2 cellular contexts compared by ENCODE assay signal in the genomic region with DNA sequence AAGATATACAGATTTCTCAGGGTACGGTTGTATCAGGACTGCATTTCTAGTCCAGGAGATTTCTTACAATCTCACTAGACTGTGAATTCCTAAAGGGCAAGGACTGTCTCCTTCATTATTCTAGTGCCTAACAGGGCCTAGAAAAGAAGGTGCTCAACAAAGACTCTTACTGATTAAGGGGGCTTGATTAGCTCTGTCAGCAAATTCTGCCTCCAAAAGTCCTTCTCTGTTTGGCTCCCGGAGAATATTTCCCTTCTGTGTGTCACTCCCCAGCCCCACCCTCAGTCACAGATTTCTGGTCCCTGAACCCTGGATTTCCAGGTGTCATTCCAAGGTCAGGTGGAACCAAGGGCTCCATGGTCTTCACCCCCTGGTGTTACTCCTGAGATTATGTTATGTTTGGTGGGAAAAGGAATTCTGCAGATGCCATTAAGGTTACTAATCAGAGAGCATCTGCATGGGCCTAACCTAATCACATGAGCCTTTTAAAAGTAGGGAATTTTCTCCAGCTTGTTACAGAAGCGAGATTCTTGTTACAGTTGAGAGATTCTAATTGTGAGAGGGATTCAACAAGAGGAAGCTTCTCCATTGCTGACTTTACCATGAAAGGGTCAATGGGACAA.
TF ChIP-seq lines count a peak whose summit lies in the region.

No MANE protein-coding gene starts in this region.

TF ChIP-seq in HCT116, 20 proteins besides CTCF, POLR2A, EP300 and RAD21 (continued from another document):
- TF ChIP-seq, protein P1, sequence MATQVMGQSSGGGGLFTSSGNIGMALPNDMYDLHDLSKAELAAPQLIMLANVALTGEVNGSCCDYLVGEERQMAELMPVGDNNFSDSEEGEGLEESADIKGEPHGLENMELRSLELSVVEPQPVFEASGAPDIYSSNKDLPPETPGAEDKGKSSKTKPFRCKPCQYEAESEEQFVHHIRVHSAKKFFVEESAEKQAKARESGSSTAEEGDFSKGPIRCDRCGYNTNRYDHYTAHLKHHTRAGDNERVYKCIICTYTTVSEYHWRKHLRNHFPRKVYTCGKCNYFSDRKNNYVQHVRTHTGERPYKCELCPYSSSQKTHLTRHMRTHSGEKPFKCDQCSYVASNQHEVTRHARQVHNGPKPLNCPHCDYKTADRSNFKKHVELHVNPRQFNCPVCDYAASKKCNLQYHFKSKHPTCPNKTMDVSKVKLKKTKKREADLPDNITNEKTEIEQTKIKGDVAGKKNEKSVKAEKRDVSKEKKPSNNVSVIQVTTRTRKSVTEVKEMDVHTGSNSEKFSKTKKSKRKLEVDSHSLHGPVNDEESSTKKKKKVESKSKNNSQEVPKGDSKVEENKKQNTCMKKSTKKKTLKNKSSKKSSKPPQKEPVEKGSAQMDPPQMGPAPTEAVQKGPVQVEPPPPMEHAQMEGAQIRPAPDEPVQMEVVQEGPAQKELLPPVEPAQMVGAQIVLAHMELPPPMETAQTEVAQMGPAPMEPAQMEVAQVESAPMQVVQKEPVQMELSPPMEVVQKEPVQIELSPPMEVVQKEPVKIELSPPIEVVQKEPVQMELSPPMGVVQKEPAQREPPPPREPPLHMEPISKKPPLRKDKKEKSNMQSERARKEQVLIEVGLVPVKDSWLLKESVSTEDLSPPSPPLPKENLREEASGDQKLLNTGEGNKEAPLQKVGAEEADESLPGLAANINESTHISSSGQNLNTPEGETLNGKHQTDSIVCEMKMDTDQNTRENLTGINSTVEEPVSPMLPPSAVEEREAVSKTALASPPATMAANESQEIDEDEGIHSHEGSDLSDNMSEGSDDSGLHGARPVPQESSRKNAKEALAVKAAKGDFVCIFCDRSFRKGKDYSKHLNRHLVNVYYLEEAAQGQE (IDR thresholded peaks at IDR 0.05; ENCODE audit: low read depth), result no peak
- TF ChIP-seq CBX3 (IDR thresholded peaks at IDR 0.05; ENCODE audit: low read depth), result no peak
- TF ChIP-seq, protein P2, sequence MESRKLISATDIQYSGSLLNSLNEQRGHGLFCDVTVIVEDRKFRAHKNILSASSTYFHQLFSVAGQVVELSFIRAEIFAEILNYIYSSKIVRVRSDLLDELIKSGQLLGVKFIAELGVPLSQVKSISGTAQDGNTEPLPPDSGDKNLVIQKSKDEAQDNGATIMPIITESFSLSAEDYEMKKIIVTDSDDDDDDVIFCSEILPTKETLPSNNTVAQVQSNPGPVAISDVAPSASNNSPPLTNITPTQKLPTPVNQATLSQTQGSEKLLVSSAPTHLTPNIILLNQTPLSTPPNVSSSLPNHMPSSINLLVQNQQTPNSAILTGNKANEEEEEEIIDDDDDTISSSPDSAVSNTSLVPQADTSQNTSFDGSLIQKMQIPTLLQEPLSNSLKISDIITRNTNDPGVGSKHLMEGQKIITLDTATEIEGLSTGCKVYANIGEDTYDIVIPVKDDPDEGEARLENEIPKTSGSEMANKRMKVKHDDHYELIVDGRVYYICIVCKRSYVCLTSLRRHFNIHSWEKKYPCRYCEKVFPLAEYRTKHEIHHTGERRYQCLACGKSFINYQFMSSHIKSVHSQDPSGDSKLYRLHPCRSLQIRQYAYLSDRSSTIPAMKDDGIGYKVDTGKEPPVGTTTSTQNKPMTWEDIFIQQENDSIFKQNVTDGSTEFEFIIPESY (IDR thresholded peaks at IDR 0.05; ENCODE audit: extremely low read depth, insufficient replicate concordance, low read length), result no peak
- no peak for TF ChIP-seq FOSL1 (IDR thresholded peaks at IDR 0.05; ENCODE audit: low read depth)
- TF ChIP-seq EGR1 (IDR thresholded peaks at IDR 0.05; ENCODE audit: low read depth), result no peak
- TF ChIP-seq TCF7L2 (IDR thresholded peaks at IDR 0.05; ENCODE audit: borderline replicate concordance, extremely low read depth, insufficient read depth, insufficient read length), result no peak
- TF ChIP-seq SIN3A (IDR thresholded peaks at IDR 0.05; ENCODE audit: low read depth), result no peak
- TF ChIP-seq, protein P3, sequence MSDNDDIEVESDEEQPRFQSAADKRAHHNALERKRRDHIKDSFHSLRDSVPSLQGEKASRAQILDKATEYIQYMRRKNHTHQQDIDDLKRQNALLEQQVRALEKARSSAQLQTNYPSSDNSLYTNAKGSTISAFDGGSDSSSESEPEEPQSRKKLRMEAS (IDR thresholded peaks at IDR 0.05), result no peak
- no peak for TF ChIP-seq POLR2AphosphoS5 (IDR thresholded peaks at IDR 0.05; ENCODE audit: low read depth, low read length)
- no peak for TF ChIP-seq JUND (IDR thresholded peaks at IDR 0.05)
- no peak for TF ChIP-seq SP1 (IDR thresholded peaks at IDR 0.05; ENCODE audit: low read depth)
- TF ChIP-seq EZH2 (IDR thresholded peaks at IDR 0.05), result no peak
- no peak for TF ChIP-seq ZFX (IDR thresholded peaks at IDR 0.05)
- no peak for TF ChIP-seq SRF (IDR thresholded peaks at IDR 0.05; ENCODE audit: low read depth)
- no peak for TF ChIP-seq ELF1 (IDR thresholded peaks at IDR 0.05; ENCODE audit: borderline replicate concordance, low read depth)
- TF ChIP-seq, protein P4, sequence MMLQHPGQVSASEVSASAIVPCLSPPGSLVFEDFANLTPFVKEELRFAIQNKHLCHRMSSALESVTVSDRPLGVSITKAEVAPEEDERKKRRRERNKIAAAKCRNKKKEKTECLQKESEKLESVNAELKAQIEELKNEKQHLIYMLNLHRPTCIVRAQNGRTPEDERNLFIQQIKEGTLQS (IDR thresholded peaks at IDR 0.05), result no peak

TF ChIP-seq in WTC11, 78 proteins besides CTCF, POLR2A, EP300 and RAD21 (continued from another document):
- no peak for TF ChIP-seq RELA (CRISPR knock-in tag; IDR thresholded peaks at IDR 0.05; ENCODE audit: borderline replicate concordance)
- TF ChIP-seq, protein P5, sequence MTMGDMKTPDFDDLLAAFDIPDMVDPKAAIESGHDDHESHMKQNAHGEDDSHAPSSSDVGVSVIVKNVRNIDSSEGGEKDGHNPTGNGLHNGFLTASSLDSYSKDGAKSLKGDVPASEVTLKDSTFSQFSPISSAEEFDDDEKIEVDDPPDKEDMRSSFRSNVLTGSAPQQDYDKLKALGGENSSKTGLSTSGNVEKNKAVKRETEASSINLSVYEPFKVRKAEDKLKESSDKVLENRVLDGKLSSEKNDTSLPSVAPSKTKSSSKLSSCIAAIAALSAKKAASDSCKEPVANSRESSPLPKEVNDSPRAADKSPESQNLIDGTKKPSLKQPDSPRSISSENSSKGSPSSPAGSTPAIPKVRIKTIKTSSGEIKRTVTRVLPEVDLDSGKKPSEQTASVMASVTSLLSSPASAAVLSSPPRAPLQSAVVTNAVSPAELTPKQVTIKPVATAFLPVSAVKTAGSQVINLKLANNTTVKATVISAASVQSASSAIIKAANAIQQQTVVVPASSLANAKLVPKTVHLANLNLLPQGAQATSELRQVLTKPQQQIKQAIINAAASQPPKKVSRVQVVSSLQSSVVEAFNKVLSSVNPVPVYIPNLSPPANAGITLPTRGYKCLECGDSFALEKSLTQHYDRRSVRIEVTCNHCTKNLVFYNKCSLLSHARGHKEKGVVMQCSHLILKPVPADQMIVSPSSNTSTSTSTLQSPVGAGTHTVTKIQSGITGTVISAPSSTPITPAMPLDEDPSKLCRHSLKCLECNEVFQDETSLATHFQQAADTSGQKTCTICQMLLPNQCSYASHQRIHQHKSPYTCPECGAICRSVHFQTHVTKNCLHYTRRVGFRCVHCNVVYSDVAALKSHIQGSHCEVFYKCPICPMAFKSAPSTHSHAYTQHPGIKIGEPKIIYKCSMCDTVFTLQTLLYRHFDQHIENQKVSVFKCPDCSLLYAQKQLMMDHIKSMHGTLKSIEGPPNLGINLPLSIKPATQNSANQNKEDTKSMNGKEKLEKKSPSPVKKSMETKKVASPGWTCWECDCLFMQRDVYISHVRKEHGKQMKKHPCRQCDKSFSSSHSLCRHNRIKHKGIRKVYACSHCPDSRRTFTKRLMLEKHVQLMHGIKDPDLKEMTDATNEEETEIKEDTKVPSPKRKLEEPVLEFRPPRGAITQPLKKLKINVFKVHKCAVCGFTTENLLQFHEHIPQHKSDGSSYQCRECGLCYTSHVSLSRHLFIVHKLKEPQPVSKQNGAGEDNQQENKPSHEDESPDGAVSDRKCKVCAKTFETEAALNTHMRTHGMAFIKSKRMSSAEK (CRISPR knock-in tag; IDR thresholded peaks at IDR 0.05; ENCODE audit: borderline replicate concordance), result no peak
- TF ChIP-seq ZNF263 (CRISPR knock-in tag; IDR thresholded peaks at IDR 0.05; ENCODE audit: low read depth), result no peak
- no peak for TF ChIP-seq JAZF1 (CRISPR knock-in tag; IDR thresholded peaks at IDR 0.05)
- TF ChIP-seq, protein P6, sequence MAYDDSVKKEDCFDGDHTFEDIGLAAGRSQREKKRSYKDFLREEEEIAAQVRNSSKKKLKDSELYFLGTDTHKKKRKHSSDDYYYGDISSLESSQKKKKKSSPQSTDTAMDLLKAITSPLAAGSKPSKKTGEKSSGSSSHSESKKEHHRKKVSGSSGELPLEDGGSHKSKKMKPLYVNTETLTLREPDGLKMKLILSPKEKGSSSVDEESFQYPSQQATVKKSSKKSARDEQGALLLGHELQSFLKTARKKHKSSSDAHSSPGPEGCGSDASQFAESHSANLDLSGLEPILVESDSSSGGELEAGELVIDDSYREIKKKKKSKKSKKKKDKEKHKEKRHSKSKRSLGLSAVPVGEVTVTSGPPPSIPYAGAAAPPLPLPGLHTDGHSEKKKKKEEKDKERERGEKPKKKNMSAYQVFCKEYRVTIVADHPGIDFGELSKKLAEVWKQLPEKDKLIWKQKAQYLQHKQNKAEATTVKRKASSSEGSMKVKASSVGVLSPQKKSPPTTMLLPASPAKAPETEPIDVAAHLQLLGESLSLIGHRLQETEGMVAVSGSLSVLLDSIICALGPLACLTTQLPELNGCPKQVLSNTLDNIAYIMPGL (CRISPR knock-in tag; IDR thresholded peaks at IDR 0.05), result no peak
- TF ChIP-seq MXD4 (CRISPR knock-in tag; IDR thresholded peaks at IDR 0.05; ENCODE audit: borderline replicate concordance), result no peak
- no peak for TF ChIP-seq TP53 (CRISPR knock-in tag; IDR thresholded peaks at IDR 0.05)
- no peak for TF ChIP-seq NFE2L1 (CRISPR knock-in tag; IDR thresholded peaks at IDR 0.05)
- TF ChIP-seq, protein P7, sequence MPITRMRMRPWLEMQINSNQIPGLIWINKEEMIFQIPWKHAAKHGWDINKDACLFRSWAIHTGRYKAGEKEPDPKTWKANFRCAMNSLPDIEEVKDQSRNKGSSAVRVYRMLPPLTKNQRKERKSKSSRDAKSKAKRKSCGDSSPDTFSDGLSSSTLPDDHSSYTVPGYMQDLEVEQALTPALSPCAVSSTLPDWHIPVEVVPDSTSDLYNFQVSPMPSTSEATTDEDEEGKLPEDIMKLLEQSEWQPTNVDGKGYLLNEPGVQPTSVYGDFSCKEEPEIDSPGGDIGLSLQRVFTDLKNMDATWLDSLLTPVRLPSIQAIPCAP (CRISPR knock-in tag; IDR thresholded peaks at IDR 0.05), result no peak
- no peak for TF ChIP-seq IRF2 (CRISPR knock-in tag; IDR thresholded peaks at IDR 0.05; ENCODE audit: borderline replicate concordance, low read depth)
- TF ChIP-seq NR1H2 (CRISPR knock-in tag; IDR thresholded peaks at IDR 0.05), result no peak
- TF ChIP-seq ZNF219 (CRISPR knock-in tag; IDR thresholded peaks at IDR 0.05; ENCODE audit: borderline replicate concordance), result no peak
- no peak for TF ChIP-seq SMAD4 (CRISPR knock-in tag; IDR thresholded peaks at IDR 0.05)
- TF ChIP-seq, protein P8, sequence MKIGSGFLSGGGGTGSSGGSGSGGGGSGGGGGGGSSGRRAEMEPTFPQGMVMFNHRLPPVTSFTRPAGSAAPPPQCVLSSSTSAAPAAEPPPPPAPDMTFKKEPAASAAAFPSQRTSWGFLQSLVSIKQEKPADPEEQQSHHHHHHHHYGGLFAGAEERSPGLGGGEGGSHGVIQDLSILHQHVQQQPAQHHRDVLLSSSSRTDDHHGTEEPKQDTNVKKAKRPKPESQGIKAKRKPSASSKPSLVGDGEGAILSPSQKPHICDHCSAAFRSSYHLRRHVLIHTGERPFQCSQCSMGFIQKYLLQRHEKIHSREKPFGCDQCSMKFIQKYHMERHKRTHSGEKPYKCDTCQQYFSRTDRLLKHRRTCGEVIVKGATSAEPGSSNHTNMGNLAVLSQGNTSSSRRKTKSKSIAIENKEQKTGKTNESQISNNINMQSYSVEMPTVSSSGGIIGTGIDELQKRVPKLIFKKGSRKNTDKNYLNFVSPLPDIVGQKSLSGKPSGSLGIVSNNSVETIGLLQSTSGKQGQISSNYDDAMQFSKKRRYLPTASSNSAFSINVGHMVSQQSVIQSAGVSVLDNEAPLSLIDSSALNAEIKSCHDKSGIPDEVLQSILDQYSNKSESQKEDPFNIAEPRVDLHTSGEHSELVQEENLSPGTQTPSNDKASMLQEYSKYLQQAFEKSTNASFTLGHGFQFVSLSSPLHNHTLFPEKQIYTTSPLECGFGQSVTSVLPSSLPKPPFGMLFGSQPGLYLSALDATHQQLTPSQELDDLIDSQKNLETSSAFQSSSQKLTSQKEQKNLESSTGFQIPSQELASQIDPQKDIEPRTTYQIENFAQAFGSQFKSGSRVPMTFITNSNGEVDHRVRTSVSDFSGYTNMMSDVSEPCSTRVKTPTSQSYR (CRISPR knock-in tag; IDR thresholded peaks at IDR 0.05), result no peak
